Comparison of ENCODE assay signal across 20 cellular contexts in genomic region chr5:103499236-103499635, GRCh38.
DNase-seq lines count a peak whose midpoint lies in the region; FAIRE-seq and TF ChIP-seq lines count a peak whose summit lies in the region.
"Had no signal": no experiment of that assay in that cellular context is flagged by ENCODE, and none has a peak within 500 bp of the region (broad histone marks: within the 10 kb centered on the region; RNA-seq: fewer than 3 reads in every experiment).

No MANE protein-coding gene starts in this region.

- WGBS in H1 (ENCODE audit: extremely low coverage in 1 of 2, insufficient coverage in 1 of 2, insufficient read length in 1 of 2, insufficient replicate concordance in 2 of 2, low coverage in 1 of 2, low lambda C conversion rate in 2 of 2, missing lambda C conversion rate in 1 of 2), 2 experiments: 12% methylated on average over 5 of the region's 5 CpGs; no CpG with 5 or more reads in 1 of the 2 experiments
- WGBS in neuronal stem cell (ENCODE audit: extremely low coverage in 2 of 2, insufficient read length in 2 of 2, insufficient replicate concordance in 1 of 2), 2 donors: no CpG with 5 or more reads among the region's 5 CpGs

- H3K79me1 ChIP-seq in H1 (ENCODE audit: low read depth, low read length) (no peaks in the 10 kb centered on the region), neuronal stem cell (ENCODE audit: low read depth, low read length) (no peaks in the 10 kb centered on the region)

- no peak for TF ChIP-seq CTCF in H1 (IDR thresholded peaks at IDR 0.05; ENCODE audit: control extremely low read depth in 1 of 3, insufficient read depth in 1 of 3, low read depth in 1 of 3, low read length in 3 of 3)
- TF ChIP-seq CTCF in nephron progenitor cell (IDR thresholded peaks at IDR 0.05): no peak

- TF ChIP-seq EP300 in H1 (IDR thresholded peaks at IDR 0.05; ENCODE audit: borderline replicate concordance in 1 of 2, low read depth in 2 of 2, low read length in 2 of 2): no peak

- no peak for TF ChIP-seq POLR2A in H1 (IDR thresholded peaks at IDR 0.05; ENCODE audit: control extremely low read depth in 1 of 2, low read depth in 2 of 2, low read length in 2 of 2)

- H4K8ac ChIP-seq in H1 (ENCODE audit: extremely low read depth, insufficient read depth, low read length) (no peak overlapping the region), neuronal stem cell (ENCODE audit: low read depth, low read length) (no peak overlapping the region)

- no peak overlapping the region for H2BK15ac ChIP-seq in H1 (ENCODE audit: low read length)
- no peak overlapping the region for H2BK15ac ChIP-seq in neuronal stem cell (ENCODE audit: low read length)

- no peaks in the 10 kb centered on the region for H3K36me3 Mint-ChIP-seq in nephron progenitor cell (ENCODE audit: low read depth)

- no peak overlapping the region for H4K91ac ChIP-seq in H1 (replicated peaks; ENCODE audit: insufficient read length, low read length)
- no peak overlapping the region for H4K91ac ChIP-seq in neuronal stem cell (ENCODE audit: low read depth, low read length, poor library complexity)

- H2BK5ac ChIP-seq in H1 (ENCODE audit: low read depth, low read length): peak overlapping the region; percentile 45; the same call in 1 of the 2 replicates
- no peak overlapping the region for H2BK5ac ChIP-seq in neuronal stem cell (ENCODE audit: low read length)

- no peaks in the 10 kb centered on the region for H3K36me3 ChIP-seq in ACC112 (ENCODE audit: insufficient read depth, low read length)
- no peaks in the 10 kb centered on the region for H3K36me3 ChIP-seq in HAP-1 (replicated peaks)
- H3K36me3 ChIP-seq in H1 (ENCODE audit: control insufficient read depth in 2 of 4, insufficient read depth in 4 of 4, low read length in 3 of 4): no peaks in the 10 kb centered on the region
- no peaks in the 10 kb centered on the region for H3K36me3 ChIP-seq in neuronal stem cell (replicated peaks in 1 of 2; ENCODE audit: control insufficient read depth in 2 of 2, insufficient read depth in 2 of 2, low read length in 2 of 2)
- H3K36me3 ChIP-seq: Peyer's patch had no signal

- H3K56ac ChIP-seq in H1 (replicated peaks; ENCODE audit: insufficient read length, low read depth, low read length): no peak overlapping the region

- in situ Hi-C loops in HAP-1 (cut with MboI; ENCODE audit: low sequenced_read_pairs): no loop called here

- H3K14ac ChIP-seq in H1 (ENCODE audit: insufficient read length): no peak overlapping the region
- no peak overlapping the region for H3K14ac ChIP-seq in neuronal stem cell (ENCODE audit: low read length)

- H3K9ac ChIP-seq in H1 (replicated peaks in 1 of 4; ENCODE audit: extremely low read depth in 1 of 4, low read depth in 3 of 4, low read length in 3 of 4): peak overlapping the region in 1 of 4 experiments; percentile 9; a peak in 1 of 7 replicates
- no peak overlapping the region for H3K9ac ChIP-seq in neuronal stem cell (ENCODE audit: low read depth, low read length, poor library complexity)
- H3K9ac ChIP-seq: KMS-11 had no signal

- H3K79me2 ChIP-seq in ACC112 (ENCODE audit: control insufficient read depth, insufficient read depth, low read length, unreplicated experiment) (no peaks in the 10 kb centered on the region), H1 (ENCODE audit: control insufficient read depth in 1 of 2, insufficient read depth in 2 of 2, low read length in 2 of 2) (no peaks in the 10 kb centered on the region)

- H3K27me3 Mint-ChIP-seq in nephron progenitor cell (ENCODE audit: low read depth, poor library complexity): peaks cover 12% of the 10 kb centered on the region

- H3K9me3 Mint-ChIP-seq in nephron progenitor cell: peaks cover 12% of the 10 kb centered on the region
- H3K9me3 Mint-ChIP-seq: CD4-positive, alpha-beta T cell had no signal

- peak overlapping the region; percentile 91 for H2AFZ ChIP-seq in ACC112 (ENCODE audit: low read length, unreplicated experiment)
- H2AFZ ChIP-seq in H1 (ENCODE audit: low read length): peak overlapping the region; percentile 81
- H2AFZ ChIP-seq in neuronal stem cell (ENCODE audit: low read length): peak overlapping the region; percentile 26

- H3K9me3 ChIP-seq in HAP-1: no peaks in the 10 kb centered on the region
- no peaks in the 10 kb centered on the region for H3K9me3 ChIP-seq in H1 (ENCODE audit: insufficient read depth in 2 of 2, low read depth in 1 of 2, low read length in 1 of 2)
- H3K9me3 ChIP-seq in neuronal stem cell (replicated peaks in 1 of 2; ENCODE audit: control insufficient read depth in 2 of 2, insufficient read depth in 1 of 2, low read depth in 1 of 2, low read length in 2 of 2): peaks cover 0 to 6% of the 10 kb centered on the region in 2 donors
- H3K9me3 ChIP-seq: Peyer's patch had no signal

- DNase-seq in HAP-1 (ENCODE audit: low spot score in 2 of 2) (peak; percentile 58 to 68), H1 (ENCODE audit: low read depth in 1 of 2, low spot score in 2 of 2) (no peak), neuronal stem cell (ENCODE audit: low spot score) (no peak), nephron progenitor cell (no peak), NCI-H524 (lab: John Stamatoyannopoulos, UW) (no peak), RKO (ENCODE audit: low spot score) (no peak)
- DNase-seq: ACHN; CD4-positive, alpha-beta T cell; DMS79; NCI-H1092; NCI-H2171; NCI-H510A; Peyer's patch; SHP77 had no signal

- no peak overlapping the region for H3K27ac ChIP-seq in ACC112 (ENCODE audit: low read depth, low read length)
- H3K27ac ChIP-seq in H1 (ENCODE audit: low read depth, low read length): peak overlapping the region; percentile 36; the same call in 1 of the 2 replicates
- peak overlapping the region; percentile 92 for H3K27ac ChIP-seq in neuronal stem cell (replicated peaks; ENCODE audit: low read length)
- H3K27ac ChIP-seq: HL-60, KMS-11, Peyer's patch had no signal

- no peak for TF ChIP-seq RAD21 in H1 (IDR thresholded peaks at IDR 0.05 in 1 of 2, conservative IDR thresholded peaks at IDR 0.05 in 1 of 2; ENCODE audit: low read depth in 2 of 2, low read length in 2 of 2)

- no peaks in the 10 kb centered on the region for H3K23me2 ChIP-seq in H1 (ENCODE audit: low read depth, low read length)

- no peak overlapping the region for H3K27ac Mint-ChIP-seq in nephron progenitor cell
- H3K27ac Mint-ChIP-seq: CD4-positive, alpha-beta T cell had no signal

- peak overlapping the region; percentile 39 for H2BK120ac ChIP-seq in H1 (replicated peaks; ENCODE audit: low read depth, low read length)
- no peak overlapping the region for H2BK120ac ChIP-seq in neuronal stem cell (ENCODE audit: low read depth, low read length)

- no peak overlapping the region; the same call in 1 of the 2 replicates for H3K18ac ChIP-seq in H1 (ENCODE audit: extremely low read depth, low read length)
- H3K18ac ChIP-seq in neuronal stem cell (ENCODE audit: low read length): no peak overlapping the region

- CTCF ChIA-PET in H1 (lab: Charles Lee; ENCODE audit: partially characterized antibody): interaction anchor here (1.0 to 2.7 kb wide), 6 partner anchors 9 to 242 kb away, joined by 3 to 8 read pairs (median 5); no protein-coding TSS in a partner anchor

- H3K23ac ChIP-seq in H1 (ENCODE audit: insufficient read length): no peak overlapping the region
- no peak overlapping the region for H3K23ac ChIP-seq in neuronal stem cell (ENCODE audit: low read depth, low read length, poor library complexity)

- H3K27me3 ChIP-seq in ACC112 (ENCODE audit: insufficient read depth, low read length): no peaks in the 10 kb centered on the region
- no peaks in the 10 kb centered on the region for H3K27me3 ChIP-seq in HAP-1 (ENCODE audit: low read depth)
- H3K27me3 ChIP-seq in H1 (replicated peaks in 1 of 4; ENCODE audit: control insufficient read depth in 3 of 4, extremely low read depth in 1 of 4, insufficient read depth in 3 of 4, low read length in 3 of 4): no peaks in the 10 kb centered on the region
- no peaks in the 10 kb centered on the region for H3K27me3 ChIP-seq in neuronal stem cell (ENCODE audit: control insufficient read depth in 3 of 3, insufficient read depth in 3 of 3, low read depth in 1 of 3, low read length in 3 of 3)
- H3K27me3 ChIP-seq: Peyer's patch had no signal

- H3K4me1 Mint-ChIP-seq in nephron progenitor cell: peaks cover 16% of the 10 kb centered on the region

- no peak overlapping the region; the same call in 1 of the 2 replicates for H2BK20ac ChIP-seq in H1 (ENCODE audit: low read length)

- H3K4me1 ChIP-seq in ACC112 (ENCODE audit: control insufficient read depth, insufficient read depth, low read length, unreplicated experiment) (peaks cover 20% of the 10 kb centered on the region), HAP-1 (peaks cover 46% of the 10 kb centered on the region), H1 (replicated peaks in 1 of 4; ENCODE audit: control insufficient read depth in 3 of 4, insufficient read depth in 4 of 4, low read length in 3 of 4) (peaks cover 3 to 20% (median 7%) of the 10 kb centered on the region in 4 experiments; a peak in 6 of 7 replicates), neuronal stem cell (ENCODE audit: control insufficient read depth in 2 of 2, insufficient read depth in 1 of 2, low read depth in 1 of 2, low read length in 2 of 2) (peaks cover 5 to 31% of the 10 kb centered on the region in 2 donors)
- H3K4me1 ChIP-seq: Peyer's patch had no signal

- peak overlapping the region; percentile 41; the same call in 1 of the 2 replicates for H3K4me3 ChIP-seq in ACC112 (ENCODE audit: low read depth, low read length)
- no peak overlapping the region for H3K4me3 ChIP-seq in HAP-1
- peak overlapping the region in 3 of 4 experiments; percentile 13 to 47 (median 27); a peak in 5 of 8 replicates for H3K4me3 ChIP-seq in H1 (ENCODE audit: extremely low read depth in 1 of 4, insufficient read depth in 2 of 4, low read depth in 3 of 4, low read length in 4 of 4)
- peak overlapping the region in 1 of 2 donors; percentile 10 for H3K4me3 ChIP-seq in neuronal stem cell (ENCODE audit: low read length in 2 of 2)
- H3K4me3 ChIP-seq: Peyer's patch had no signal

- H2BK12ac ChIP-seq in H1 (ENCODE audit: low read depth, low read length): no peak overlapping the region
- H2BK12ac ChIP-seq in neuronal stem cell (ENCODE audit: low read length): no peak overlapping the region

- peak overlapping the region; percentile 66 for H4K5ac ChIP-seq in H1 (ENCODE audit: insufficient read length, low read depth, low read length)

- H2AK5ac ChIP-seq in H1 (ENCODE audit: low read depth, low read length): no peak overlapping the region
- no peak overlapping the region for H2AK5ac ChIP-seq in neuronal stem cell (ENCODE audit: low read depth, low read length)

- no peak overlapping the region for H3K4me3 Mint-ChIP-seq in nephron progenitor cell
- H3K4me3 Mint-ChIP-seq: CD4-positive, alpha-beta T cell had no signal

- H3K4me2 ChIP-seq in H1 (ENCODE audit: insufficient read depth in 1 of 2, low read depth in 2 of 2, low read length in 2 of 2): peak overlapping the region; percentile 61 to 82
- peak overlapping the region; percentile 36 for H3K4me2 ChIP-seq in neuronal stem cell (ENCODE audit: insufficient read depth, low read length, poor library complexity, severe bottlenecking)
- H3K4me2 ChIP-seq: KMS-11 had no signal

- no peak for FAIRE-seq in H1 (lab: Jason Lieb, UNC)
- FAIRE-seq: G401.6, GM12891, HepG2 had no signal

- H3K4ac ChIP-seq in H1 (replicated peaks; ENCODE audit: insufficient read length, low read depth, low read length): no peak overlapping the region
- H3K4ac ChIP-seq in neuronal stem cell (ENCODE audit: low read length): no peak overlapping the region

- no peaks in the 10 kb centered on the region for H4K20me1 ChIP-seq in H1 (replicated peaks in 1 of 2; ENCODE audit: control insufficient read depth in 1 of 2, insufficient read depth in 2 of 2, low read length in 2 of 2)

- POLR2A ChIA-PET in H1 (lab: Charles Lee; ENCODE audit: partially characterized antibody): interaction anchor here (1.2 to 1.6 kb wide), 3 partner anchors 13 to 241 kb away, joined by 3 to 5 read pairs (median 5); partner anchors contain the start of gene MACIR

Comparison
In these comparisons a context has a peak if more than half of its experiments do, and no peak if none do; other contexts are left out.
1. H2AFZ ChIP-seq: peak in every context shown above with its lines; median percentile 91 in ACC112; 81 in H1; 26 in neuronal stem cell.
2. DNase-seq: peak in HAP-1 (2 of 2); none in H1 (0 of 2), neuronal stem cell (single experiment), nephron progenitor cell (single experiment), NCI-H524 (0 of 2) and RKO (single experiment).